2 cellular contexts compared by ENCODE assay signal in genomic region chr1:47436979-47437517, GRCh38.
TF ChIP-seq lines count a peak whose summit lies in the region.

No MANE protein-coding gene starts in this region.

TF ChIP-seq in HCT116, 20 proteins besides CTCF, POLR2A, EP300 and RAD21:
- TF ChIP-seq TCF7L2 (IDR thresholded peaks at IDR 0.05; ENCODE audit: borderline replicate concordance, extremely low read depth, insufficient read depth, insufficient read length) = no peak
- TF ChIP-seq ZFX (IDR thresholded peaks at IDR 0.05) = peak; percentile 91

TF ChIP-seq in HepG2, 621 proteins besides CTCF, POLR2A, EP300 and RAD21:
- TF ChIP-seq ZNF138 (CRISPR knock-in tag; IDR thresholded peaks at IDR 0.05; ENCODE audit: low read depth) = 0 out of 2 replicates have a peak, but pooled peaks have one; percentile 18
- TF ChIP-seq MXD1 (CRISPR knock-in tag; IDR thresholded peaks at IDR 0.05) = 0 out of 2 replicates have a peak, but pooled peaks have one; percentile 9
- peak; percentile 14; the same call in 1 of the 2 replicates for TF ChIP-seq MTA1 (CRISPR knock-in tag; IDR thresholded peaks at IDR 0.05; ENCODE audit: borderline replicate concordance)
- TF ChIP-seq ZNF446 (CRISPR knock-in tag; IDR thresholded peaks at IDR 0.05) = peak; percentile 58; the same call in 1 of the 2 replicates
- TF ChIP-seq, protein P1, sequence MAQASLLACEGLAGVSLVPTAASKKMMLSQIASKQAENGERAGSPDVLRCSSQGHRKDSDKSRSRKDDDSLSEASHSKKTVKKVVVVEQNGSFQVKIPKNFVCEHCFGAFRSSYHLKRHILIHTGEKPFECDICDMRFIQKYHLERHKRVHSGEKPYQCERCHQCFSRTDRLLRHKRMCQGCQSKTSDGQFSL (CRISPR knock-in tag; IDR thresholded peaks at IDR 0.05) = peak; percentile 79
- 0 out of 2 replicates have a peak, but pooled peaks have one; percentile 30 for TF ChIP-seq SIN3A (IDR thresholded peaks at IDR 0.05; ENCODE audit: borderline replicate concordance, low read depth, low read length)
- TF ChIP-seq, protein P2, sequence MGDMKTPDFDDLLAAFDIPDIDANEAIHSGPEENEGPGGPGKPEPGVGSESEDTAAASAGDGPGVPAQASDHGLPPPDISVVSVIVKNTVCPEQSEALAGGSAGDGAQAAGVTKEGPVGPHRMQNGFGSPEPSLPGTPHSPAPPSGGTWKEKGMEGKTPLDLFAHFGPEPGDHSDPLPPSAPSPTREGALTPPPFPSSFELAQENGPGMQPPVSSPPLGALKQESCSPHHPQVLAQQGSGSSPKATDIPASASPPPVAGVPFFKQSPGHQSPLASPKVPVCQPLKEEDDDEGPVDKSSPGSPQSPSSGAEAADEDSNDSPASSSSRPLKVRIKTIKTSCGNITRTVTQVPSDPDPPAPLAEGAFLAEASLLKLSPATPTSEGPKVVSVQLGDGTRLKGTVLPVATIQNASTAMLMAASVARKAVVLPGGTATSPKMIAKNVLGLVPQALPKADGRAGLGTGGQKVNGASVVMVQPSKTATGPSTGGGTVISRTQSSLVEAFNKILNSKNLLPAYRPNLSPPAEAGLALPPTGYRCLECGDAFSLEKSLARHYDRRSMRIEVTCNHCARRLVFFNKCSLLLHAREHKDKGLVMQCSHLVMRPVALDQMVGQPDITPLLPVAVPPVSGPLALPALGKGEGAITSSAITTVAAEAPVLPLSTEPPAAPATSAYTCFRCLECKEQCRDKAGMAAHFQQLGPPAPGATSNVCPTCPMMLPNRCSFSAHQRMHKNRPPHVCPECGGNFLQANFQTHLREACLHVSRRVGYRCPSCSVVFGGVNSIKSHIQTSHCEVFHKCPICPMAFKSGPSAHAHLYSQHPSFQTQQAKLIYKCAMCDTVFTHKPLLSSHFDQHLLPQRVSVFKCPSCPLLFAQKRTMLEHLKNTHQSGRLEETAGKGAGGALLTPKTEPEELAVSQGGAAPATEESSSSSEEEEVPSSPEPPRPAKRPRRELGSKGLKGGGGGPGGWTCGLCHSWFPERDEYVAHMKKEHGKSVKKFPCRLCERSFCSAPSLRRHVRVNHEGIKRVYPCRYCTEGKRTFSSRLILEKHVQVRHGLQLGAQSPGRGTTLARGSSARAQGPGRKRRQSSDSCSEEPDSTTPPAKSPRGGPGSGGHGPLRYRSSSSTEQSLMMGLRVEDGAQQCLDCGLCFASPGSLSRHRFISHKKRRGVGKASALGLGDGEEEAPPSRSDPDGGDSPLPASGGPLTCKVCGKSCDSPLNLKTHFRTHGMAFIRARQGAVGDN (CRISPR knock-in tag; IDR thresholded peaks at IDR 0.05) = peak; percentile 1; the same call in 1 of the 2 replicates
- 0 out of 2 replicates have a peak, but pooled peaks have one; percentile 7 for TF ChIP-seq ZZZ3 (CRISPR knock-in tag; IDR thresholded peaks at IDR 0.05; ENCODE audit: borderline replicate concordance)
- TF ChIP-seq ZSCAN29 (CRISPR knock-in tag; conservative IDR thresholded peaks at IDR 0.05) = peak; percentile 76; the same call in 1 of the 2 replicates
- TF ChIP-seq, protein P3, sequence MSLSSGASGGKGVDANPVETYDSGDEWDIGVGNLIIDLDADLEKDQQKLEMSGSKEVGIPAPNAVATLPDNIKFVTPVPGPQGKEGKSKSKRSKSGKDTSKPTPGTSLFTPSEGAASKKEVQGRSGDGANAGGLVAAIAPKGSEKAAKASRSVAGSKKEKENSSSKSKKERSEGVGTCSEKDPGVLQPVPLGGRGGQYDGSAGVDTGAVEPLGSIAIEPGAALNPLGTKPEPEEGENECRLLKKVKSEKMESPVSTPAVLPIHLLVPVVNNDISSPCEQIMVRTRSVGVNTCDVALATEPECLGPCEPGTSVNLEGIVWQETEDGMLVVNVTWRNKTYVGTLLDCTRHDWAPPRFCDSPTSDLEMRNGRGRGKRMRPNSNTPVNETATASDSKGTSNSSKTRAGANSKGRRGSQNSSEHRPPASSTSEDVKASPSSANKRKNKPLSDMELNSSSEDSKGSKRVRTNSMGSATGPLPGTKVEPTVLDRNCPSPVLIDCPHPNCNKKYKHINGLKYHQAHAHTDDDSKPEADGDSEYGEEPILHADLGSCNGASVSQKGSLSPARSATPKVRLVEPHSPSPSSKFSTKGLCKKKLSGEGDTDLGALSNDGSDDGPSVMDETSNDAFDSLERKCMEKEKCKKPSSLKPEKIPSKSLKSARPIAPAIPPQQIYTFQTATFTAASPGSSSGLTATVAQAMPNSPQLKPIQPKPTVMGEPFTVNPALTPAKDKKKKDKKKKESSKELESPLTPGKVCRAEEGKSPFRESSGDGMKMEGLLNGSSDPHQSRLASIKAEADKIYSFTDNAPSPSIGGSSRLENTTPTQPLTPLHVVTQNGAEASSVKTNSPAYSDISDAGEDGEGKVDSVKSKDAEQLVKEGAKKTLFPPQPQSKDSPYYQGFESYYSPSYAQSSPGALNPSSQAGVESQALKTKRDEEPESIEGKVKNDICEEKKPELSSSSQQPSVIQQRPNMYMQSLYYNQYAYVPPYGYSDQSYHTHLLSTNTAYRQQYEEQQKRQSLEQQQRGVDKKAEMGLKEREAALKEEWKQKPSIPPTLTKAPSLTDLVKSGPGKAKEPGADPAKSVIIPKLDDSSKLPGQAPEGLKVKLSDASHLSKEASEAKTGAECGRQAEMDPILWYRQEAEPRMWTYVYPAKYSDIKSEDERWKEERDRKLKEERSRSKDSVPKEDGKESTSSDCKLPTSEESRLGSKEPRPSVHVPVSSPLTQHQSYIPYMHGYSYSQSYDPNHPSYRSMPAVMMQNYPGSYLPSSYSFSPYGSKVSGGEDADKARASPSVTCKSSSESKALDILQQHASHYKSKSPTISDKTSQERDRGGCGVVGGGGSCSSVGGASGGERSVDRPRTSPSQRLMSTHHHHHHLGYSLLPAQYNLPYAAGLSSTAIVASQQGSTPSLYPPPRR (CRISPR knock-in tag; IDR thresholded peaks at IDR 0.05; ENCODE audit: borderline replicate concordance) = peak; percentile 1; the same call in 1 of the 2 replicates
- TF ChIP-seq PAWR (CRISPR knock-in tag; IDR thresholded peaks at IDR 0.05; ENCODE audit: borderline replicate concordance) = no peak
- peak; percentile 4; the same call in 1 of the 2 replicates for TF ChIP-seq ESRRA (CRISPR knock-in tag; IDR thresholded peaks at IDR 0.05; ENCODE audit: low read depth)
- 0 out of 2 replicates have a peak, but pooled peaks have one; percentile 6 for TF ChIP-seq ZMYM2 (CRISPR knock-in tag; IDR thresholded peaks at IDR 0.05)
- TF ChIP-seq, protein P4, sequence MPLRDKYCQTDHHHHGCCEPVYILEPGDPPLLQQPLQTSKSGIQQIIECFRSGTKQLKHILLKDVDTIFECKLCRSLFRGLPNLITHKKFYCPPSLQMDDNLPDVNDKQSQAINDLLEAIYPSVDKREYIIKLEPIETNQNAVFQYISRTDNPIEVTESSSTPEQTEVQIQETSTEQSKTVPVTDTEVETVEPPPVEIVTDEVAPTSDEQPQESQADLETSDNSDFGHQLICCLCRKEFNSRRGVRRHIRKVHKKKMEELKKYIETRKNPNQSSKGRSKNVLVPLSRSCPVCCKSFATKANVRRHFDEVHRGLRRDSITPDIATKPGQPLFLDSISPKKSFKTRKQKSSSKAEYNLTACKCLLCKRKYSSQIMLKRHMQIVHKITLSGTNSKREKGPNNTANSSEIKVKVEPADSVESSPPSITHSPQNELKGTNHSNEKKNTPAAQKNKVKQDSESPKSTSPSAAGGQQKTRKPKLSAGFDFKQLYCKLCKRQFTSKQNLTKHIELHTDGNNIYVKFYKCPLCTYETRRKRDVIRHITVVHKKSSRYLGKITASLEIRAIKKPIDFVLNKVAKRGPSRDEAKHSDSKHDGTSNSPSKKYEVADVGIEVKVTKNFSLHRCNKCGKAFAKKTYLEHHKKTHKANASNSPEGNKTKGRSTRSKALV (CRISPR knock-in tag; IDR thresholded peaks at IDR 0.05) = no peak
- peak; percentile 82 for TF ChIP-seq ZNF777 (CRISPR knock-in tag; IDR thresholded peaks at IDR 0.05)
- TF ChIP-seq ZNF556 (CRISPR knock-in tag; IDR thresholded peaks at IDR 0.05; ENCODE audit: borderline replicate concordance) = 0 out of 2 replicates have a peak, but pooled peaks have one; percentile 19
- peak; percentile 64; the same call in 1 of the 2 replicates for TF ChIP-seq ZNF383 (CRISPR knock-in tag; IDR thresholded peaks at IDR 0.05; ENCODE audit: borderline replicate concordance)
- TF ChIP-seq TGIF2 (CRISPR knock-in tag; IDR thresholded peaks at IDR 0.05) = 0 out of 2 replicates have a peak, but pooled peaks have one; percentile 48
- TF ChIP-seq NFKB2 (CRISPR knock-in tag; IDR thresholded peaks at IDR 0.05; ENCODE audit: borderline replicate concordance) = peak; percentile 22; the same call in 1 of the 2 replicates
- TF ChIP-seq BHLHE40 (IDR thresholded peaks at IDR 0.05; ENCODE audit: low read length) = no peak
- no peak for TF ChIP-seq PAX8 (CRISPR knock-in tag; IDR thresholded peaks at IDR 0.05; ENCODE audit: borderline replicate concordance)
- TF ChIP-seq ZNF251 (CRISPR knock-in tag; IDR thresholded peaks at IDR 0.05) = 0 out of 2 replicates have a peak, but pooled peaks have one; percentile 12
- TF ChIP-seq ARNTL (CRISPR knock-in tag; IDR thresholded peaks at IDR 0.05) = 0 out of 2 replicates have a peak, but pooled peaks have one; percentile 15
- no peak for TF ChIP-seq ZNF230 (CRISPR knock-in tag; IDR thresholded peaks at IDR 0.05)
- no peak for TF ChIP-seq GATA4 (IDR thresholded peaks at IDR 0.05; ENCODE audit: borderline replicate concordance, low read depth)
- TF ChIP-seq SKI (IDR thresholded peaks at IDR 0.05; ENCODE audit: partially characterized antibody) = no peak
- 0 out of 2 replicates have a peak, but pooled peaks have one; percentile 13 for TF ChIP-seq ZNF234 (CRISPR knock-in tag; conservative IDR thresholded peaks at IDR 0.05)
- TF ChIP-seq ZNF276 (CRISPR knock-in tag; IDR thresholded peaks at IDR 0.05; ENCODE audit: low read depth) = 0 out of 2 replicates have a peak, but pooled peaks have one; percentile 7
